ENCODE assay signal across 24 cellular contexts in the genomic region with DNA sequence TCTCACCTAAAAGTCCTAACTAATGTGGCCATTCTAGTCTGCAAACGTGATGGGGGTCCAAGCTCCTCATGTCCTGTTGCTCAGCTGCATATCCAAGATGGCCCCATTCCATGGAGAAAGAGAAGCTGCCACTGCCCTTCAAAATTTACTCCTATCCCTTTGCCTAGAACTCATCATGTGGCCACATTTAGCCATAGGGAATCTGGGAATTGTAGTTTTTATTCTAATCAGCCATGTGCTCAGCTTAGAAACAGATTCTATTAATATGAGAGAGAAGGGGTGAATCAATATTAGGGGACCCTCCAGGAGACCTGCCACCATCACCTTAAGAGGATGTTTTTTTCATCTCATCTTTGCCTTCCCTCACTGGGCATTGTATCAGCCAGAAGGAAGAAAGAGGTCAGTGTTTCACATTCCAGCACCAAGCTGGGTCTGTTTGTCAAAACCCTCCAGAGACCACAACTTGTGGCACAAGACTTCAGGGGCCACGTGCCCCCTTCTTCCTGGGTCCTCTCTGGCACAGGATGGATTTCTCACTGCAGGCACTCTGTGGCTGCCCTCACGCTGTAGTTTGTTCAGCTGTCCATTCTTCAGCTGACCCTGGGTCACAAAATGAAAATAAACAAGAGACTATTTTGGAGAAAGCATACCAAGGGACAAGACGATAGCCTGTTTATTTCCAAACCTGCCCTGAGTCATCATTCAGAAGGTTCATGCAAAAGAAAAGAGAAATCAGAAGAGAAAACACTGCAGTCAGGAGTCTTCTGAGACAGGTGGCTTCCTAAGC.
DNase-seq lines count a peak whose midpoint lies in the region; ATAC-seq and TF ChIP-seq lines count a peak whose summit lies in the region.
"Had no signal": no experiment of that assay in that cellular context is flagged by ENCODE, and none has a peak within 500 bp of the region (broad histone marks: within the 10 kb centered on the region; RNA-seq: fewer than 3 reads in every experiment).

No MANE protein-coding gene starts in this region.

- peaks cover 3% of the 10 kb centered on the region for H3K4me1 Mint-ChIP-seq in osteocyte (ENCODE audit: unreplicated experiment)
- H3K4me1 Mint-ChIP-seq: activated naive CD8-positive, alpha-beta T cell treated with anti-CD3 and anti-CD28 coated beads, Interleukin-2, amount 50 U/mL, for 24 hours; CD8-positive, alpha-beta memory T cell had no signal

- no peaks in the 10 kb centered on the region for H3K9me2 ChIP-seq in Karpas-422 (replicated peaks; ENCODE audit: insufficient read depth, low read length)

- ATAC-seq in mucosa of descending colon = no peak
- ATAC-seq in HG03442 (IDR thresholded peaks at IDR 0.05; ENCODE audit: unreplicated experiment) = no peak
- ATAC-seq: activated naive CD8-positive, alpha-beta T cell treated with anti-CD3 and anti-CD28 coated beads, Interleukin-2, amount 50 U/mL, for 24 hours; left cardiac atrium; natural killer cell treated with Interleukin-12 subunit alpha and Interleukin-12 subunit beta and Interleukin-15 and Interleukin-18, amount 100 ng/mL, for 72 hours had no signal

- H3K9me3 ChIP-seq in mesenchymal stem cell (ENCODE audit: control insufficient read depth, low read length) (peaks cover 46% of the 10 kb centered on the region), mucosa of descending colon (peaks cover 23% of the 10 kb centered on the region), Karpas-422 (ENCODE audit: low read length) (0 out of 2 replicates have a peak, but pooled peaks cover 2% of the 10 kb centered on the region)
- H3K9me3 ChIP-seq: thyroid gland had no signal

- H3K4me3 ChIP-seq in mesenchymal stem cell (ENCODE audit: insufficient read depth in 1 of 2, low read depth in 1 of 2, low read length in 2 of 2) (no peak overlapping the region), mucosa of descending colon (no peak overlapping the region), Karpas-422 (ENCODE audit: low read length) (no peak overlapping the region)
- H3K4me3 ChIP-seq: cardiac muscle cell, skin epidermis, thyroid gland had no signal

- H2BK120ac ChIP-seq in mesenchymal stem cell (ENCODE audit: low read depth, low read length) = no peak overlapping the region

- no peak overlapping the region for H3K18ac ChIP-seq in mesenchymal stem cell (ENCODE audit: low read depth in 1 of 2, low read length in 2 of 2)

- peak; percentile 42 for DNase-seq in EH (ENCODE audit: low read depth)
- peak; percentile 2 for DNase-seq in NCI-H69 (lab: John Stamatoyannopoulos, UW)
- peak; percentile 2 for DNase-seq in dermis blood vessel endothelial cell
- DNase-seq in mesenchymal stem cell = peak; percentile 36
- no peak for DNase-seq in osteocyte (ENCODE audit: extremely low spot score, unreplicated experiment)
- no peak for DNase-seq in mucosa of descending colon
- DNase-seq in Karpas-422 = no peak
- DNase-seq: activated CD4-positive, alpha-beta T cell treated with anti-CD3 and anti-CD28 coated beads, Interleukin-2, amount 50 U/mL, for 4 hours; activated CD8-positive, alpha-beta memory T cell treated with anti-CD3 and anti-CD28 coated beads, Interleukin-2, amount 50 U/mL, for 48 hours; activated naive CD8-positive, alpha-beta T cell treated with anti-CD3 and anti-CD28 coated beads, Interleukin-2, amount 50 U/mL, for 24 hours; CD8-positive, alpha-beta memory T cell; DND-41; H7; left cardiac atrium; NCI-H1092; NCI-H2081; NCI-H510A; stimulated activated naive CD4-positive, alpha-beta T cell treated with Interleukin-2 at 50 U/mL for 16 hours; T-helper 1 cell; thyroid gland had no signal

- no peak for TF ChIP-seq CTCF in osteocyte (IDR thresholded peaks at IDR 0.05)
- TF ChIP-seq CTCF in mucosa of descending colon (IDR thresholded peaks at IDR 0.05) = no peak

- no peaks in the 10 kb centered on the region for H3K79me2 ChIP-seq in Karpas-422 (ENCODE audit: low read length)

- no peaks in the 10 kb centered on the region for H3K79me1 ChIP-seq in mesenchymal stem cell (replicated peaks; ENCODE audit: low read length, poor library complexity, severe bottlenecking)

- H3K9ac ChIP-seq in mesenchymal stem cell (ENCODE audit: low read length) = no peak overlapping the region
- no peak overlapping the region for H3K9ac ChIP-seq in Karpas-422 (ENCODE audit: low read length)

- no peak overlapping the region for H3K4me3 Mint-ChIP-seq in osteocyte (ENCODE audit: unreplicated experiment)
- H3K4me3 Mint-ChIP-seq: activated naive CD8-positive, alpha-beta T cell treated with anti-CD3 and anti-CD28 coated beads, Interleukin-2, amount 50 U/mL, for 24 hours; CD8-positive, alpha-beta memory T cell; natural killer cell treated with Interleukin-12 subunit alpha and Interleukin-12 subunit beta and Interleukin-15 and Interleukin-18, amount 100 ng/mL, for 72 hours had no signal

- no peak overlapping the region for H3K23ac ChIP-seq in mesenchymal stem cell (ENCODE audit: low read length in 2 of 2)

- H2BK15ac ChIP-seq in mesenchymal stem cell (ENCODE audit: low read depth, poor library complexity, severe bottlenecking) = no peak overlapping the region

- peaks cover 2% of the 10 kb centered on the region for H3K36me3 Mint-ChIP-seq in osteocyte (ENCODE audit: unreplicated experiment)
- H3K36me3 Mint-ChIP-seq: CD8-positive, alpha-beta memory T cell had no signal

- H3K27ac ChIP-seq in mesenchymal stem cell (ENCODE audit: low read length, poor library complexity, severe bottlenecking) (no peak overlapping the region), Karpas-422 (ENCODE audit: low read length) (no peak overlapping the region)
- H3K27ac ChIP-seq: cardiac muscle cell, skin epidermis, thyroid gland had no signal

- intact Hi-C loops in mucosa of descending colon (cut with DNase I, micrococcal nuclease) = no loop called here

- H4K8ac ChIP-seq in mesenchymal stem cell (ENCODE audit: low read length) = no peak overlapping the region

- no peaks in the 10 kb centered on the region for H4K20me1 ChIP-seq in Karpas-422 (ENCODE audit: insufficient read depth, low read depth, low read length)

- H4K91ac ChIP-seq in mesenchymal stem cell (ENCODE audit: low read length) = no peak overlapping the region

- H3K14ac ChIP-seq in mesenchymal stem cell (ENCODE audit: low read length in 2 of 2) = no peak overlapping the region

- H2AK5ac ChIP-seq in mesenchymal stem cell (ENCODE audit: low read length, severe bottlenecking) = no peak overlapping the region

- H2AFZ ChIP-seq in mesenchymal stem cell (ENCODE audit: low read depth, low read length) (no peak overlapping the region), Karpas-422 (ENCODE audit: low read length) (no peak overlapping the region)

- H3K4me1 ChIP-seq in mesenchymal stem cell (ENCODE audit: control insufficient read depth, insufficient read depth, low read depth, low read length) (no peaks in the 10 kb centered on the region), mucosa of descending colon (ENCODE audit: low read depth) (peaks cover 11% of the 10 kb centered on the region), Karpas-422 (ENCODE audit: low read length) (peaks cover 5% of the 10 kb centered on the region)

- H3K27me3 ChIP-seq in mesenchymal stem cell (ENCODE audit: control insufficient read depth in 1 of 2, insufficient read depth in 1 of 2, low read length in 2 of 2) (no peaks in the 10 kb centered on the region), Karpas-422 (ENCODE audit: low read length) (no peaks in the 10 kb centered on the region; the same call in 1 of the 2 replicates)
- H3K27me3 ChIP-seq: cardiac muscle cell, thyroid gland had no signal

- H3K4me2 ChIP-seq in mesenchymal stem cell (ENCODE audit: low read length, poor library complexity, severe bottlenecking) = no peak overlapping the region
- no peak overlapping the region for H3K4me2 ChIP-seq in Karpas-422 (ENCODE audit: low read depth, low read length, poor library complexity, severe bottlenecking)

- H3K27ac Mint-ChIP-seq in osteocyte (ENCODE audit: unreplicated experiment) = no peak overlapping the region
- H3K27ac Mint-ChIP-seq: activated naive CD8-positive, alpha-beta T cell treated with anti-CD3 and anti-CD28 coated beads, Interleukin-2, amount 50 U/mL, for 24 hours; CD8-positive, alpha-beta memory T cell; natural killer cell treated with Interleukin-12 subunit alpha and Interleukin-12 subunit beta and Interleukin-15 and Interleukin-18, amount 100 ng/mL, for 72 hours had no signal

- H3K9me3 Mint-ChIP-seq in osteocyte (ENCODE audit: unreplicated experiment) = peaks cover 14% of the 10 kb centered on the region

- peaks cover 4% of the 10 kb centered on the region for H3K27me3 Mint-ChIP-seq in osteocyte (ENCODE audit: unreplicated experiment)

- 26% methylated on average over 4 of the region's 4 CpGs for WGBS in mesenchymal stem cell

- H2BK5ac ChIP-seq in mesenchymal stem cell (ENCODE audit: low read depth, low read length, poor library complexity, severe bottlenecking) = no peak overlapping the region

- H2BK12ac ChIP-seq in mesenchymal stem cell (ENCODE audit: low read length in 2 of 2) = no peak overlapping the region

- H3K36me3 ChIP-seq in mesenchymal stem cell (ENCODE audit: control insufficient read depth in 1 of 2, insufficient read depth in 2 of 2, low read depth in 1 of 2, low read length in 2 of 2) (no peaks in the 10 kb centered on the region), mucosa of descending colon (ENCODE audit: low read depth) (no peaks in the 10 kb centered on the region), Karpas-422 (ENCODE audit: insufficient read depth, low read length) (no peaks in the 10 kb centered on the region)
- H3K36me3 ChIP-seq: cardiac muscle cell, thyroid gland had no signal

- H3K4ac ChIP-seq in mesenchymal stem cell (ENCODE audit: low read depth in 1 of 2, low read length in 2 of 2) = no peak overlapping the region

Comparison
In these comparisons a context has a peak if more than half of its experiments do, and no peak if none do; other contexts are left out.
1. DNase-seq: peak in EH (single experiment), NCI-H69 (single experiment), dermis blood vessel endothelial cell (single experiment) and mesenchymal stem cell (single experiment); none in osteocyte (single experiment), mucosa of descending colon (0 of 3) and Karpas-422 (single experiment).